25 cellular contexts compared by ENCODE assay signal in genomic region chr3:195181107-195181498, GRCh38.
DNase-seq lines count a peak whose midpoint lies in the region; ATAC-seq and TF ChIP-seq lines count a peak whose summit lies in the region.
"Had no signal": no experiment of that assay in that cellular context is flagged by ENCODE, and none has a peak within 500 bp of the region (broad histone marks: within the 10 kb centered on the region; RNA-seq: fewer than 3 reads in every experiment).

No MANE protein-coding gene starts in this region.

- H4K91ac ChIP-seq in IMR-90 (ENCODE audit: insufficient read depth, low read depth, low read length): peak overlapping the region; percentile 7; the same call in 1 of the 2 replicates

- H3K4me1 ChIP-seq in IMR-90 (ENCODE audit: control insufficient read depth, insufficient read depth, low read length): peaks cover 19% of the 10 kb centered on the region
- H3K4me1 ChIP-seq in right lobe of liver: no peaks in the 10 kb centered on the region
- H3K4me1 ChIP-seq in gastrocnemius medialis: peaks cover 0 to 59% of the 10 kb centered on the region in 2 donors
- H3K4me1 ChIP-seq in stomach: peaks cover 20 to 56% (median 31%) of the 10 kb centered on the region in 4 donors
- H3K4me1 ChIP-seq: pancreas, SJCRH30 had no signal

- TF ChIP-seq POLR2A in IMR-90 (IDR thresholded peaks at IDR 0.05; ENCODE audit: low read depth, low read length) (no peak), right lobe of liver (IDR thresholded peaks at IDR 0.05) (no peak), gastrocnemius medialis (IDR thresholded peaks at IDR 0.05) (no peak), stomach (IDR thresholded peaks at IDR 0.05) (no peak)

- H3K27ac ChIP-seq in IMR-90 (ENCODE audit: insufficient read depth, low read length) (no peak overlapping the region), right lobe of liver (peak overlapping the region in 2 of 3 donors; percentile 50 to 68), gastrocnemius medialis (peak overlapping the region in 3 of 4 donors; percentile 67 to 70 (median 68)), stomach (peak overlapping the region in 1 of 5 donors; percentile 63)
- H3K27ac ChIP-seq: 22Rv1, ascending aorta, pancreas, SJCRH30 had no signal

- H4K20me1 ChIP-seq in IMR-90 (ENCODE audit: insufficient read depth, low read length): no peaks in the 10 kb centered on the region

- TF ChIP-seq RAD21 in IMR-90 (IDR thresholded peaks at IDR 0.05; ENCODE audit: low read length): no peak

- peak overlapping the region; percentile 45 for H2BK120ac ChIP-seq in IMR-90 (ENCODE audit: low read depth, low read length)

- peak overlapping the region; percentile 65; the same call in 2 of the 3 replicates for H2BK15ac ChIP-seq in IMR-90 (ENCODE audit: low read depth, low read length)

- no peaks in the 10 kb centered on the region for H3K9me3 ChIP-seq in IMR-90 (ENCODE audit: control insufficient read depth, insufficient read depth, low read length)
- no peaks in the 10 kb centered on the region for H3K9me3 ChIP-seq in right lobe of liver
- no peaks in the 10 kb centered on the region for H3K9me3 ChIP-seq in gastrocnemius medialis
- H3K9me3 ChIP-seq in stomach: no peaks in the 10 kb centered on the region
- H3K9me3 ChIP-seq: ascending aorta, lower lobe of right lung, pancreas, SJCRH30, transverse colon had no signal

- H4K8ac ChIP-seq in IMR-90 (ENCODE audit: low read depth in 2 of 2, low read length in 2 of 2): peak overlapping the region; percentile 6 to 31; a peak in 1 of 4 replicates

- H3K4ac ChIP-seq in IMR-90 (ENCODE audit: low read depth, low read length): peak overlapping the region; percentile 54; the same call in 1 of the 2 replicates

- CTCF ChIA-PET in IMR-90 (lab: Yijun Ruan, JAX): interaction anchor here (0.6 kb wide), 1 partner anchor 10 kb away, joined by 5 read pairs; no protein-coding TSS in a partner anchor

- H3K36me3 ChIP-seq in IMR-90 (ENCODE audit: control insufficient read depth, insufficient read depth, low read length) (no peaks in the 10 kb centered on the region), right lobe of liver (no peaks in the 10 kb centered on the region), gastrocnemius medialis (no peaks in the 10 kb centered on the region), stomach (no peaks in the 10 kb centered on the region)
- H3K36me3 ChIP-seq: ascending aorta, cardiac muscle cell, lower lobe of right lung, pancreas, SJCRH30, transverse colon had no signal

- H3K4me2 ChIP-seq in IMR-90 (ENCODE audit: low read depth, low read length): no peak overlapping the region

- no peak overlapping the region for H3K9ac ChIP-seq in IMR-90 (ENCODE audit: low read depth, low read length)

- no peak overlapping the region for H2BK5ac ChIP-seq in IMR-90 (ENCODE audit: low read depth, low read length, poor library complexity, severe bottlenecking)

- peak overlapping the region; percentile 67 for H3K14ac ChIP-seq in IMR-90 (replicated peaks; ENCODE audit: low read depth, low read length)

- peak; percentile 9 for DNase-seq in NCI-H2029 treated with DMSO at 0.1 percent for 48 hours (lab: John Stamatoyannopoulos, UW)
- no peak for DNase-seq in NCI-H2029 (lab: John Stamatoyannopoulos, UW)
- no peak for DNase-seq in IMR-90
- DNase-seq in right lobe of liver: no peak
- DNase-seq in gastrocnemius medialis: no peak
- no peak for DNase-seq in stomach
- DNase-seq in posterior cingulate gyrus: no peak
- DNase-seq in GM19240 (ENCODE audit: insufficient read length, low spot score): no peak
- DNase-seq: activated CD4-positive, alpha-beta T cell treated with anti-CD3 and anti-CD28 coated beads, Interleukin-2, amount 50 U/mL, for 1 hour; activated CD8-positive, alpha-beta memory T cell treated with anti-CD3 and anti-CD28 coated beads, Interleukin-2, amount 10 ng/mL, durations not matched to agents 7 days and 5 days; activated T-cell treated with anti-CD3 and anti-CD28 coated beads, Interleukin-2, amount 50 U/mL, for 4 hours; CD4-positive, alpha-beta memory T cell; effector CD4-positive, alpha-beta T cell; lower lobe of right lung; NCI-H146; pancreas; SJCRH30; stimulated activated CD4-positive, alpha-beta T cell treated with anti-CD3 and anti-CD28 coated beads, Interleukin-4, amount 100 ng/mL, for 24 hours; T1000; transverse colon had no signal

- H2AK5ac ChIP-seq in IMR-90 (ENCODE audit: low read depth, low read length): peak overlapping the region; percentile 82; the same call in 1 of the 2 replicates

- ATAC-seq in IMR-90 (ENCODE audit: low read depth) (no peak), right lobe of liver (no peak), gastrocnemius medialis (no peak)
- ATAC-seq: activated CD8-positive, alpha-beta memory T cell treated with anti-CD3 and anti-CD28 coated beads, Interleukin-2, amount 10 ng/mL, durations not matched to agents 7 days and 5 days; HCT116; pancreas; sciatic nerve had no signal

- no TSS peak for BruUV-seq in IMR-90 (replicated peaks; lab: Mats Ljungman, UMichigan)

- POLR2A ChIA-PET in IMR-90 (lab: Charles Lee; ENCODE audit: unreplicated experiment): no interaction called here

- no peak for TF ChIP-seq EP300 in stomach (IDR thresholded peaks at IDR 0.05)

- dilution Hi-C loops in IMR-90 (cut with HindIII; ENCODE audit: low sequenced_read_pairs, unreplicated experiment): no loop called here

- H3K79me1 ChIP-seq in IMR-90 (ENCODE audit: low read depth in 1 of 2, low read length in 2 of 2): peaks cover 30 to 71% of the 10 kb centered on the region in 2 experiments

- H3K27me3 ChIP-seq in IMR-90 (ENCODE audit: control insufficient read depth, insufficient read depth, low read length) (no peaks in the 10 kb centered on the region), right lobe of liver (no peaks in the 10 kb centered on the region), gastrocnemius medialis (no peaks in the 10 kb centered on the region), stomach (no peaks in the 10 kb centered on the region)
- H3K27me3 ChIP-seq: ascending aorta, cardiac muscle cell, pancreas, SJCRH30, transverse colon had no signal

- in situ Hi-C loops in IMR-90 (cut with MboI; ENCODE audit: low sequenced_read_pairs) (no loop called here), gastrocnemius medialis (cut with MboI; ENCODE audit: low sequenced_read_pairs in 4 of 4) (no loop called here)

- H4K5ac ChIP-seq in IMR-90 (ENCODE audit: low read depth, low read length): no peak overlapping the region

- TF ChIP-seq CTCF in IMR-90 (conservative IDR thresholded peaks at IDR 0.05; ENCODE audit: low read depth, low read length) (no peak), right lobe of liver (IDR thresholded peaks at IDR 0.05) (no peak), gastrocnemius medialis (IDR thresholded peaks at IDR 0.05 in 4 of 5, conservative IDR thresholded peaks at IDR 0.05 in 1 of 5) (no peak), stomach (IDR thresholded peaks at IDR 0.05) (no peak)

- peaks cover 19% of the 10 kb centered on the region for H3K9me1 ChIP-seq in IMR-90 (ENCODE audit: insufficient read depth, low read length)

- peak overlapping the region; percentile 50 for H2BK20ac ChIP-seq in IMR-90 (ENCODE audit: low read depth, low read length)

- peak overlapping the region; percentile 25; the same call in 1 of the 2 replicates for H3K18ac ChIP-seq in IMR-90 (ENCODE audit: low read depth, low read length)

- no peak overlapping the region for H2AK9ac ChIP-seq in IMR-90 (replicated peaks; ENCODE audit: low read depth, low read length, poor library complexity)

- intact Hi-C loops in IMR-90 (cut with micrococcal nuclease): no loop called here
- intact Hi-C loops in right lobe of liver (cut with DNase I): no loop called here
- intact Hi-C loops in gastrocnemius medialis (cut with DNase I; ENCODE audit: low total_unique reads): no loop called here
- intact Hi-C loops in stomach (cut with DNase I; ENCODE audit: low total_unique reads): no loop called here
- intact Hi-C loops in posterior cingulate gyrus (cut with DNase I): no loop called here

- no peak overlapping the region for H3K56ac ChIP-seq in IMR-90 (ENCODE audit: extremely low read depth, insufficient read depth, low read length)

- peak overlapping the region; percentile 69; the same call in 1 of the 2 replicates for H3K23ac ChIP-seq in IMR-90 (ENCODE audit: low read depth, low read length)

- no peak overlapping the region for H2AFZ ChIP-seq in IMR-90 (replicated peaks; ENCODE audit: low read length, poor library complexity)

- WGBS in IMR-90 (ENCODE audit: extremely low coverage in 2 of 2, insufficient read length in 1 of 2), 2 experiments: 100% methylated on average over 7 of the region's 9 CpGs; no CpG with 5 or more reads in 1 of the 2 experiments
- whole genome bisulfite sequencing in right lobe of liver (ENCODE audit: insufficient coverage, low coverage, low lambda C conversion rate, missing lambda C conversion rate): 81% methylated on average over 6 of the region's 9 CpGs
- 91 to 98% (median 96%) methylated on average over 9 of the region's 9 CpGs for WGBS in stomach, 5 donors

- H3K4me3 ChIP-seq in IMR-90 (ENCODE audit: insufficient read depth, low read depth, low read length): no peak overlapping the region
- H3K4me3 ChIP-seq in right lobe of liver: no peak overlapping the region
- H3K4me3 ChIP-seq in gastrocnemius medialis: no peak overlapping the region
- no peak overlapping the region for H3K4me3 ChIP-seq in stomach
- H3K4me3 ChIP-seq: ascending aorta, cardiac muscle cell, lower lobe of right lung, pancreas, SJCRH30, transverse colon had no signal

TF ChIP-seq in IMR-90, 13 proteins besides CTCF, POLR2A, EP300 and RAD21:
- TF ChIP-seq SMC3 (IDR thresholded peaks at IDR 0.05; ENCODE audit: low read depth, low read length) (no peak), MAFK (IDR thresholded peaks at IDR 0.05; ENCODE audit: low read depth, low read length) (no peak), USF2 (IDR thresholded peaks at IDR 0.05; ENCODE audit: low read depth, low read length) (no peak)
